ENCODE assay signal across 1 cellular context in the genomic region with DNA sequence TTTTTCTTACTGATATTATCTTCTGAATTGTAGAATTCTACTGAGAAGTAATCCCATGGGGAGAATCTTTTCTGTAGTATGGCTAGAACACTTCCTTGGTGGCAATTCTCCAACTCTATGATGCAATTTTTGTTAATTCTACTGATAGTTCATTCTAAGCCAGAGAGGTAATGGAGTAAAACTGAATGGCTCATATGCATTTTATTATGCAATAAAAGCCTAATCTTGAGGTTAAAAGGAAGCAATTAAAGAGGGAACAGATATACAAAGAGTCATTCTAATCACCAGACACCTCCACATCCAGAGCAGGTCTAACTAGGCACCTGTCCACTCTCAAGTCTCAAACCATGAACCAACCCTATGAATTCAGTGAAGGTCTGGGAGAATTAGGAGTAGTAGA.
TF ChIP-seq lines count a peak whose summit lies in the region.

No MANE protein-coding gene starts in this region.

TF ChIP-seq in HEK293T, 16 proteins besides CTCF, POLR2A, EP300 and RAD21 (continued from another document):
- TF ChIP-seq L3MBTL2 (conservative IDR thresholded peaks at IDR 0.05): no peak
- TF ChIP-seq BHLHE40 (IDR thresholded peaks at IDR 0.05; ENCODE audit: borderline replicate concordance): no peak
- TF ChIP-seq LEF1 (IDR thresholded peaks at IDR 0.05; ENCODE audit: borderline replicate concordance): no peak
- TF ChIP-seq TARDBP (IDR thresholded peaks at IDR 0.05): no peak
TF ChIP-seq in HEK293T: peak in this region for 0.
